In the genomic region with DNA sequence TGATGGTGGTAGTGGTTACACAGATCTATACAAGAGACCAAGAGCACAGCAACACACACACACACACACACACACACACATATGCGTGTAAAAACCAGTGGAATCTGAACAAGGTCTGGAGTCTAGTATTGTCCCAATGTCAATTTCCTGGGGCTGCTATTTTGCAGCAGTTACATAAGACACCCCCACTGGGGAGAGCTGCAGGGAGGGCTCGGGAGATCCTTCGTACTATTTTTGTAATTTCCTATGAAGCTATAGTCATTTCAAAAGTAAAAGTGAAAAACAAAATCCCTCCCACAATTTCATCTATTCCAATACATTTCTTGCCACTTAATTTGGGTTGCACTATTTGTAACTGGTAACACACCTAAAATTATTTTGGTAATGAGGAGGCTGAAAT, we compare ENCODE assay signal across 18 cellular contexts.
"Had no signal": no experiment of that assay in that cellular context is flagged by ENCODE, and none has a peak within 500 bp of the region (broad histone marks: within the 10 kb centered on the region; RNA-seq: fewer than 3 reads in every experiment).

No MANE protein-coding gene starts in this region.

- H3K9me3 ChIP-seq: heart left ventricle, ovary, thyroid gland, vagina had no signal

- ATAC-seq: heart left ventricle; left colon; left ventricle myocardium superior; natural killer cell treated with Interleukin-12 subunit alpha and Interleukin-12 subunit beta and Interleukin-15 and Interleukin-18, amount 100 ng/mL, for 72 hours; right cardiac atrium had no signal

- H3K27me3 Mint-ChIP-seq: type B pancreatic cell had no signal

- DNase-seq: dorsolateral prefrontal cortex; effector CD8-positive, alpha-beta T cell; foreskin melanocyte; heart left ventricle; hippocampal formation; left colon; left ventricle myocardium superior; mesenchymal stem cell; midbrain; right cardiac atrium; stimulated activated CD4-positive, alpha-beta T cell treated with anti-CD3 and anti-CD28 coated beads, Interleukin-2, amount 100 ng/mL, for 48 hours; stimulated activated naive CD4-positive, alpha-beta T cell treated with Interleukin-2 at 50 U/mL for 16 hours; thyroid gland had no signal

- H3K4me3 Mint-ChIP-seq: natural killer cell treated with Interleukin-12 subunit alpha and Interleukin-12 subunit beta and Interleukin-15 and Interleukin-18, amount 100 ng/mL, for 72 hours; neural progenitor cell; type B pancreatic cell had no signal

- H3K27ac Mint-ChIP-seq: natural killer cell treated with Interleukin-12 subunit alpha and Interleukin-12 subunit beta and Interleukin-15 and Interleukin-18, amount 100 ng/mL, for 72 hours; neural progenitor cell; type B pancreatic cell had no signal

- H3K9me3 Mint-ChIP-seq: natural killer cell treated with Interleukin-12 subunit alpha and Interleukin-12 subunit beta and Interleukin-15 and Interleukin-18, amount 100 ng/mL, for 72 hours; neural progenitor cell; type B pancreatic cell had no signal

- H3K36me3 Mint-ChIP-seq: natural killer cell treated with Interleukin-12 subunit alpha and Interleukin-12 subunit beta and Interleukin-15 and Interleukin-18, amount 100 ng/mL, for 72 hours; neural progenitor cell; type B pancreatic cell had no signal
